ENCODE assay signal across 7 cellular contexts in the genomic region with DNA sequence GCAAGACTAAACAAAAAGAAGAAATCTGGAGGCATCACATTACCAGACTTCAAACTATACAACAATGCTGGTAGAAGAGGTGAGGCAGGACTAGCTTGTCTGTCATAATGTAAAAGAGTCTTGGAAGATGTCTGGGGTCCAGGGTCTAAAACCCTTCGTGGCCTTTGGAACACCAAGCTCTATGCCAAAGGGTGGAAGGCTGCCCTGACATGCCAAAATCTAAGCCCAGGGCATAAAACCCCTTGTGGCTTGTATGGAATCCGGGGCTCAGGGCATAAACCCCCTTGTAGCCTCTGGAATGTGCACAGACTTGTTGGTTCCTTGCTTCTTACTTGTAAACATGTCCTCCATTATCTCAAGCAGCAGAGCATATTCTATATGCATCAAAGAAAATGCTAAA. TPM values are rescaled to one million over a fixed set of nuclear protein-coding genes. Genes with fewer than 3 reads are reported as not detected.
"Had no signal": no experiment of that assay in that cellular context is flagged by ENCODE, and none has a peak within 500 bp of the region (broad histone marks: within the 10 kb centered on the region; RNA-seq: fewer than 3 reads in every experiment).

No MANE protein-coding gene starts in this region.

RNA-seq across cellular contexts. Expression of a gene that starts 7.6 kb away (rescaled TPM):
- total RNA-seq: endodermal cell, esophagus mucosa, gastrocnemius medialis, glomerular endothelial cell, lung microvascular endothelial cell, mesothelial cell of epicardium, myocyte had no signal
